Comparison of ENCODE assay signal across 8 cellular contexts in the genomic region with DNA sequence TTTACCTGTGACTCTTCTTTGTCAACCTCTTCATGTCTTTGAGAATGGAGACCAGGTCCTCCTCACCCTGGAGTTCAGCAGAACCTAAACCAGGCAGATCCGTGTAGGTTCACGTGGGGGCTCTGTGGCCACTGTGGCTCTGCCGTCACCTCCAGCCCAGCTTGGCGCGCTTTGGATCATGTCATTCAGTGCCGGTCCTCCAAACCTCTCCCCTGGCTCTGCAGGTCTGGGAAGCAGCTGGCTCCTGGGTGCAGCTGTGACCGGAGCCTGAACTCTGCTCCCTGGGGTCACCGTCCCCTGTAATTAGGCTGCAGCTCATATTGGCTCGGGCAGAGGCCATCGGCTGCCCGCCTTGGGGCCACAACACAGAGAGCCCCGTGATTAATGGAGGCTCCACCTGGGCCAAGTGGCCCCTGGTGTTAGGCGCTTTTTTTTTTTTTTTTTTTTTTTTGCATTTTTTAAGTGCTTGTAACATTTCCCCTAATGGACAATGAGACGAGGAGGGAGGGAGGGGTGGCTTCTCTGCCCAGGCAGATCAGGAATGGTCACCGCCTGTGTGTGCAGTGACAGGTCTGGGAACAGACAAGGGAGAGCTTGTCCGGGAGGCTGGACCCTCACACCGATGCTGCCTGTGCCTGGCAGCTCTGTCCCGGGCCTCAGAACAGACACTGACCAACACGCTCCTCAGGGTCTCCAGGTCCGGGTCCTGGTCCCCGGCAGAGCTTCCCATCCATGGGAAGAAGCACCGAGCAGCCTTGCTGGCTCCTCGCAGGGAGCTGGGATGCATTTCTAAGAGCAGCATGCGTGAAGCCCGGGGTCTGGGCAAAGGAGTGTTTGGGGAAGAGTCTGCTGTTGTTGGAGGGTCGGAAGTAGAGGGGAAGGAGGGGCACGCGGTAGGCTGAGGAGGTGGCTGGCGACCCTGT.
DNase-seq lines count a peak whose midpoint lies in the region; ATAC-seq and TF ChIP-seq lines count a peak whose summit lies in the region.

No MANE protein-coding gene starts in this region.

- 49 to 56% methylated on average over 29 of the region's 29 CpGs for WGBS in lung, 2 donors
- WGBS in suprapubic skin = 59% methylated on average over 29 of the region's 29 CpGs

- TF ChIP-seq CTCF in lung (IDR thresholded peaks at IDR 0.05; ENCODE audit: control extremely low read depth, extremely low read depth) = no peak
- no peak for TF ChIP-seq CTCF in suprapubic skin (IDR thresholded peaks at IDR 0.05)

- peak overlapping the region; percentile 90 for H3K27ac Mint-ChIP-seq in T-helper 2 cell treated with Interferon-gamma antibody and Interleukin-4, amounts not matched to agents 5 μg/mL and 100 μg/mL, for 36 hours

- TF ChIP-seq EP300 in suprapubic skin (IDR thresholded peaks at IDR 0.05) = no peak

- ATAC-seq in lung (ENCODE audit: insufficient read depth, low FRiP score) = no peak
- no peak for ATAC-seq in HG03108 (IDR thresholded peaks at IDR 0.05; ENCODE audit: unreplicated experiment)
- no peak for ATAC-seq in HG03097 (IDR thresholded peaks at IDR 0.05; ENCODE audit: low FRiP score, unreplicated experiment)

- peak overlapping the region; percentile 69 for H3K9ac ChIP-seq in adipocyte (ENCODE audit: low read length)

- peaks cover 90% of the 10 kb centered on the region for H3K4me1 ChIP-seq in adipocyte (ENCODE audit: control insufficient read depth, insufficient read depth, low read length)
- peaks cover 35 to 69% of the 10 kb centered on the region in 2 donors for H3K4me1 ChIP-seq in lung (ENCODE audit: control insufficient read depth in 2 of 2, insufficient read depth in 2 of 2, low read length in 2 of 2)
- H3K4me1 ChIP-seq in suprapubic skin = peaks cover 96% of the 10 kb centered on the region

- H3K4me3 ChIP-seq in adipocyte (ENCODE audit: low read length) (peak overlapping the region; percentile 24), lung (no peak overlapping the region), suprapubic skin (no peak overlapping the region)

- peak overlapping the region; percentile 87 for H3K4me3 Mint-ChIP-seq in T-helper 2 cell treated with Interferon-gamma antibody and Interleukin-4, amounts not matched to agents 5 μg/mL and 100 μg/mL, for 36 hours

- H3K9me3 ChIP-seq in adipocyte (ENCODE audit: control insufficient read depth, low read length) (no peaks in the 10 kb centered on the region), lung (ENCODE audit: control insufficient read depth in 2 of 2, insufficient read depth in 1 of 2, low read length in 1 of 2) (no peaks in the 10 kb centered on the region), suprapubic skin (no peaks in the 10 kb centered on the region)

- H3K36me3 Mint-ChIP-seq in T-helper 2 cell treated with Interferon-gamma antibody and Interleukin-4, amounts not matched to agents 5 μg/mL and 100 μg/mL, for 36 hours (ENCODE audit: low read depth) = peaks cover 52% of the 10 kb centered on the region

- H3K27me3 ChIP-seq in adipocyte (replicated peaks; ENCODE audit: control insufficient read depth, insufficient read depth, low read length) = no peaks in the 10 kb centered on the region
- H3K27me3 ChIP-seq in lung (ENCODE audit: control insufficient read depth, insufficient read depth) = no peaks in the 10 kb centered on the region
- H3K27me3 ChIP-seq in suprapubic skin = no peaks in the 10 kb centered on the region

- no peaks in the 10 kb centered on the region for H3K9me3 Mint-ChIP-seq in T-helper 2 cell treated with Interferon-gamma antibody and Interleukin-4, amounts not matched to agents 5 μg/mL and 100 μg/mL, for 36 hours

- peak overlapping the region; percentile 13 to 86 for H3K27ac ChIP-seq in lung (ENCODE audit: low read depth in 1 of 2, low read length in 1 of 2)
- peak overlapping the region; percentile 85 for H3K27ac ChIP-seq in suprapubic skin

- no peak for TF ChIP-seq POLR2A in suprapubic skin (IDR thresholded peaks at IDR 0.05)

- DNase-seq in T-helper 2 cell treated with Interferon-gamma antibody and Interleukin-4, amounts not matched to agents 5 μg/mL and 100 μg/mL, for 36 hours (ENCODE audit: low spot score) = no peak
- no peak for DNase-seq in T-helper 2 cell
- DNase-seq in adipocyte (ENCODE audit: low read depth) = no peak
- no peak for DNase-seq in lung (ENCODE audit: low spot score)
- DNase-seq in suprapubic skin (ENCODE audit: low spot score in 2 of 2) = no peak
- DNase-seq in dedifferentiated amniotic fluid mesenchymal stem cell (ENCODE audit: extremely low spot score) = no peak

- H3K36me3 ChIP-seq in adipocyte (ENCODE audit: control insufficient read depth, insufficient read depth, low read length, severe bottlenecking) = peaks cover 7% of the 10 kb centered on the region
- H3K36me3 ChIP-seq in lung (ENCODE audit: control insufficient read depth in 2 of 2, insufficient read depth in 2 of 2, low read length in 2 of 2) = peaks cover 0 to 6% of the 10 kb centered on the region in 2 donors
- no peaks in the 10 kb centered on the region for H3K36me3 ChIP-seq in suprapubic skin

- peaks cover 67% of the 10 kb centered on the region for H3K4me1 Mint-ChIP-seq in T-helper 2 cell treated with Interferon-gamma antibody and Interleukin-4, amounts not matched to agents 5 μg/mL and 100 μg/mL, for 36 hours (ENCODE audit: low read depth)

- H3K27me3 Mint-ChIP-seq in T-helper 2 cell treated with Interferon-gamma antibody and Interleukin-4, amounts not matched to agents 5 μg/mL and 100 μg/mL, for 36 hours (ENCODE audit: low read depth) = no peaks in the 10 kb centered on the region
